Comparison of ENCODE assay signal across 21 cellular contexts in the genomic region with DNA sequence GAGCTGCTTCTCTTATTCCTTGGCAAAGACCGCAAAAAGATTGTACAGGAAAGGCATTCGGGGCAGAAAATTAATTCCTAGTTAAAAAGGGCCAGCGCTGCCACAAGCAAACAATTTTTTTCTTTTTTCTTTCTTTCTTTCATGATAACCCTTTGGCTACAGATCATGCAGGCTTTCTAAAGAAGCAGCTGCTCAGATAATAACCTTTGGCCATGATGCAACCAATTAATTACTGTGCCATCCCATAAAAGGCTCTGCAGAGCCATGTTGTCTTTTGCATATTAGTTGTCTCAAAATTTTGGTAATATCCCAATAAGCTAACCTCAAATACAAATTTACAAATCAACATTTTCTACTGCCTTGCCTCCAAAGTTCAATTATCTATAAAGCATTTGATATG.
"Had no signal": no experiment of that assay in that cellular context is flagged by ENCODE, and none has a peak within 500 bp of the region (broad histone marks: within the 10 kb centered on the region; RNA-seq: fewer than 3 reads in every experiment).

No MANE protein-coding gene starts in this region.

- DNase-seq: Karpas-422, MM.1S, MV-4-11, NCI-H1092, NCI-H1417 treated with DMSO at 0.1 percent for 48 hours, NCI-H1436 treated with DMSO at 0.1 percent for 48 hours, NCI-H1694 treated with DMSO at 0.1 percent for 48 hours, NCI-H187 treated with DMSO at 0.1 percent for 48 hours, NCI-H2029, NCI-H2081, NCI-H2171 treated with DMSO at 0.1 percent for 48 hours, NCI-H226, NCI-H510A treated with DMSO at 0.1 percent for 48 hours, NCI-H524 treated with DMSO at 0.1 percent for 48 hours, NCI-H526 treated with DMSO at 0.1 percent for 48 hours, NCI-H774, PC-9, SHP77, SIG-M5, SJCRH30, T-cell had no signal
